ENCODE assay signal across 1 cellular context in the genomic region with DNA sequence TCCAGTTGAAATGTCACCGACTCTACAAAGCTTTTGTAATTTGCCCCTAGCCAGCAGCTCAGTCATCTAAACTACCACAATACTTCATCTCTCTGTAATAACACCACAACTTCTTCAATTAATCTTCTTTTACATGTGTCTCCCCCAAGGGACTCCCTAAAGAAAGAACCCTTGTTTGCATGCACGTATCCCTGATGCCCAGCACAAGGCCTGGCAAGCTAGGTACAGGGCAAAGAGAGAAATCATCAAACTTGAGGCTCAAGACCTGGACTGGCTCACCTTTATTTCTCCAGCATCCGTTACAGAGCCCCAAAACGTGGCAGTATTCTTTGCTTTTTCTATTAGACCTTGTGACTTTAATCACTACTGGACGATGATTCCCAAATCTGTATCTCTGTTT.
TF ChIP-seq lines count a peak whose summit lies in the region.

No MANE protein-coding gene starts in this region.

TF ChIP-seq in HepG2, 621 proteins besides CTCF, POLR2A, EP300 and RAD21:
- TF ChIP-seq, protein P1, sequence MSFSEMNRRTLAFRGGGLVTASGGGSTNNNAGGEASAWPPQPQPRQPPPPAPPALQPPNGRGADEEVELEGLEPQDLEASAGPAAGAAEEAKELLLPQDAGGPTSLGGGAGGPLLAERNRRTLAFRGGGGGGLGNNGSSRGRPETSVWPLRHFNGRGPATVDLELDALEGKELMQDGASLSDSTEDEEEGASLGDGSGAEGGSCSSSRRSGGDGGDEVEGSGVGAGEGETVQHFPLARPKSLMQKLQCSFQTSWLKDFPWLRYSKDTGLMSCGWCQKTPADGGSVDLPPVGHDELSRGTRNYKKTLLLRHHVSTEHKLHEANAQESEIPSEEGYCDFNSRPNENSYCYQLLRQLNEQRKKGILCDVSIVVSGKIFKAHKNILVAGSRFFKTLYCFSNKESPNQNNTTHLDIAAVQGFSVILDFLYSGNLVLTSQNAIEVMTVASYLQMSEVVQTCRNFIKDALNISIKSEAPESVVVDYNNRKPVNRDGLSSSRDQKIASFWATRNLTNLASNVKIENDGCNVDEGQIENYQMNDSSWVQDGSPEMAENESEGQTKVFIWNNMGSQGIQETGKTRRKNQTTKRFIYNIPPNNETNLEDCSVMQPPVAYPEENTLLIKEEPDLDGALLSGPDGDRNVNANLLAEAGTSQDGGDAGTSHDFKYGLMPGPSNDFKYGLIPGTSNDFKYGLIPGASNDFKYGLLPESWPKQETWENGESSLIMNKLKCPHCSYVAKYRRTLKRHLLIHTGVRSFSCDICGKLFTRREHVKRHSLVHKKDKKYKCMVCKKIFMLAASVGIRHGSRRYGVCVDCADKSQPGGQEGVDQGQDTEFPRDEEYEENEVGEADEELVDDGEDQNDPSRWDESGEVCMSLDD (CRISPR knock-in tag; IDR thresholded peaks at IDR 0.05; ENCODE audit: borderline replicate concordance) = no peak
- TF ChIP-seq SRF (IDR thresholded peaks at IDR 0.05; ENCODE audit: low read depth, low read length) = no peak
- TF ChIP-seq ZNF501 (CRISPR knock-in tag; IDR thresholded peaks at IDR 0.05) = no peak
- TF ChIP-seq MIXL1 (CRISPR knock-in tag; IDR thresholded peaks at IDR 0.05) = no peak
- TF ChIP-seq ATF2 (CRISPR knock-in tag; IDR thresholded peaks at IDR 0.05) = no peak
- TF ChIP-seq, protein P2, sequence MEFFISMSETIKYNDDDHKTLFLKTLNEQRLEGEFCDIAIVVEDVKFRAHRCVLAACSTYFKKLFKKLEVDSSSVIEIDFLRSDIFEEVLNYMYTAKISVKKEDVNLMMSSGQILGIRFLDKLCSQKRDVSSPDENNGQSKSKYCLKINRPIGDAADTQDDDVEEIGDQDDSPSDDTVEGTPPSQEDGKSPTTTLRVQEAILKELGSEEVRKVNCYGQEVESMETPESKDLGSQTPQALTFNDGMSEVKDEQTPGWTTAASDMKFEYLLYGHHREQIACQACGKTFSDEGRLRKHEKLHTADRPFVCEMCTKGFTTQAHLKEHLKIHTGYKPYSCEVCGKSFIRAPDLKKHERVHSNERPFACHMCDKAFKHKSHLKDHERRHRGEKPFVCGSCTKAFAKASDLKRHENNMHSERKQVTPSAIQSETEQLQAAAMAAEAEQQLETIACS (CRISPR knock-in tag; IDR thresholded peaks at IDR 0.05) = no peak
- TF ChIP-seq NR2F2 (IDR thresholded peaks at IDR 0.05; ENCODE audit: borderline replicate concordance, low read depth) = no peak
- TF ChIP-seq, protein P3, sequence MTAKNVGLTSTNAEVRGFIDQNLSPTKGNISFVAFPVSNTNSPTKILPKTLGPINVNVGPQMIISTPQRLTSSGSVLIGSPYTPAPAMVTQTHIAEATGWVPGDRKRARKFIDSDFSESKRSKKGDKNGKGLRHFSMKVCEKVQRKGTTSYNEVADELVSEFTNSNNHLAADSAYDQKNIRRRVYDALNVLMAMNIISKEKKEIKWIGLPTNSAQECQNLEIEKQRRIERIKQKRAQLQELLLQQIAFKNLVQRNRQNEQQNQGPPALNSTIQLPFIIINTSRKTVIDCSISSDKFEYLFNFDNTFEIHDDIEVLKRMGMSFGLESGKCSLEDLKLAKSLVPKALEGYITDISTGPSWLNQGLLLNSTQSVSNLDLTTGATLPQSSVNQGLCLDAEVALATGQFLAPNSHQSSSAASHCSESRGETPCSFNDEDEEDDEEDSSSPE (CRISPR knock-in tag; IDR thresholded peaks at IDR 0.05) = no peak
- TF ChIP-seq MTF1 (CRISPR knock-in tag; IDR thresholded peaks at IDR 0.05) = no peak
- no peak for TF ChIP-seq ZBTB37 (CRISPR knock-in tag; IDR thresholded peaks at IDR 0.05)
- no peak for TF ChIP-seq ATM (IDR thresholded peaks at IDR 0.05; ENCODE audit: borderline replicate concordance)
- no peak for TF ChIP-seq ZNF724P (CRISPR knock-in tag; IDR thresholded peaks at IDR 0.05; ENCODE audit: borderline replicate concordance)
- TF ChIP-seq IRF9 (CRISPR knock-in tag; IDR thresholded peaks at IDR 0.05; ENCODE audit: borderline replicate concordance) = no peak
- TF ChIP-seq BCLAF1 (IDR thresholded peaks at IDR 0.05) = no peak
